In genomic region chr13:38954291-38954690, GRCh38 we compare ENCODE assay signal across 21 cellular contexts.
DNase-seq lines count a peak whose midpoint lies in the region; TF ChIP-seq lines count a peak whose summit lies in the region.
"Had no signal": no experiment of that assay in that cellular context is flagged by ENCODE, and none has a peak within 500 bp of the region (broad histone marks: within the 10 kb centered on the region; RNA-seq: fewer than 3 reads in every experiment).

No MANE protein-coding gene starts in this region.

- DNase-seq in DMS53 (lab: John Stamatoyannopoulos, UW) (peak; percentile 54), DMS53 treated with DMSO at 0.1 percent for 48 hours (lab: John Stamatoyannopoulos, UW; ENCODE audit: unreplicated experiment) (no peak), SW480 (ENCODE audit: low spot score) (peak; percentile 20), fibroblast of pulmonary artery (ENCODE audit: low read depth) (peak; percentile 4), pons (ENCODE audit: low spot score) (no peak), glomerular visceral epithelial cell (ENCODE audit: extremely low spot score) (no peak), NCI-H1092 treated with DMSO at 0.1 percent for 48 hours (lab: John Stamatoyannopoulos, UW) (no peak), CD1c-positive myeloid dendritic cell (ENCODE audit: extremely low spot score) (no peak)
- DNase-seq: BE2C; CD4-positive, alpha-beta memory T cell; DMS79 treated with DMSO at 0.1 percent for 48 hours; GDM1; H7; MV-4-11; NCI-H1417 treated with DMSO at 0.1 percent for 48 hours; NCI-H1930; NCI-H2171 treated with DMSO at 0.1 percent for 48 hours; NCI-H774; T-cell had no signal

- TF ChIP-seq CTCF in fibroblast of pulmonary artery (IDR thresholded peaks at IDR 0.05; ENCODE audit: low read length, missing control alignments): no peak

- H3K4me3 ChIP-seq in fibroblast of pulmonary artery (replicated peaks; ENCODE audit: low read depth, low read length): no peak overlapping the region
- H3K4me3 ChIP-seq: GM12878, K562 had no signal

Comparison
In these comparisons a context has a peak if more than half of its experiments do, and no peak if none do; other contexts are left out.
1. DNase-seq: peak in DMS53 (single experiment), SW480 (single experiment) and fibroblast of pulmonary artery (single experiment); none in DMS53 treated with DMSO at 0.1 percent for 48 hours (single experiment), pons (single experiment), glomerular visceral epithelial cell (single experiment), NCI-H1092 treated with DMSO at 0.1 percent for 48 hours (single experiment) and CD1c-positive myeloid dendritic cell (single experiment).